ENCODE assay signal across 10 cellular contexts in the genomic region with DNA sequence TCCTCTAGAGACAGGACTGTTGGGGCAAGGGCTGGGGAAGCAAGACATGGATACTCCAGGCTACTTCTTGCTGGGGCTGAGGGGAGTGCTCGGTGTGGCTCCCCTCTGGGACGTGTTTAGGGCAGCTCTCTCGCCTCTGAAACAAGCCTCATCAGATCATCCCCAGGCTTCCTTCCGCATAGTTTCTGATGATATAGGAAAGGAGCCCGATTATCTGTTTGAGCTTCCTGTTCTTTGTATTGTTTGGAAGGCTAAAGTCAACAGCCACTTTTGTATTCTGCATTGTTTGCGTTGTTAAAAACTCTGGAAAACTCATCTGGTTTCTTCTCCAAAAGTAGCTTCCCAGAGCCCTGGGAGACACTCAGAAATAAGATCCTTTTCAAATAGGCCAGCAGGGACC. TPM values are rescaled to one million over a fixed set of nuclear protein-coding genes. Genes with fewer than 3 reads are reported as not detected.
DNase-seq lines count a peak whose midpoint lies in the region; ATAC-seq and TF ChIP-seq lines count a peak whose summit lies in the region.
"Had no signal": no experiment of that assay in that cellular context is flagged by ENCODE, and none has a peak within 500 bp of the region (broad histone marks: within the 10 kb centered on the region; RNA-seq: fewer than 3 reads in every experiment).

No MANE protein-coding gene starts in this region.

- TF ChIP-seq CTCF in natural killer cell (IDR thresholded peaks at IDR 0.05): no peak
- no peak for TF ChIP-seq CTCF in ascending aorta (IDR thresholded peaks at IDR 0.05)

- TF ChIP-seq POLR2A in erythroblast (IDR thresholded peaks at IDR 0.05; ENCODE audit: low read length): no peak

- peak overlapping the region; percentile 5 for H3K4me3 Mint-ChIP-seq in natural killer cell treated with Interleukin-12 subunit alpha and Interleukin-12 subunit beta and Interleukin-15 and Interleukin-18, amount 100 ng/mL, for 72 hours
- H3K4me3 Mint-ChIP-seq in natural killer cell: no peak overlapping the region
- H3K4me3 Mint-ChIP-seq: stimulated activated naive B cell treated with anti-CD40 and anti-IgM and Interleukin-4, amounts not matched to agents 10 μg/mL and 1 μg/mL and 100 μg/mL, for 72 hours had no signal

- H3K9me3 ChIP-seq in ascending aorta (no peaks in the 10 kb centered on the region), muscle layer of duodenum (ENCODE audit: control insufficient read depth in 1 of 2, low read length in 2 of 2) (no peaks in the 10 kb centered on the region)

- no peaks in the 10 kb centered on the region for H3K27me3 Mint-ChIP-seq in natural killer cell treated with Interleukin-12 subunit alpha and Interleukin-12 subunit beta and Interleukin-15 and Interleukin-18, amount 100 ng/mL, for 72 hours
- no peaks in the 10 kb centered on the region for H3K27me3 Mint-ChIP-seq in natural killer cell (ENCODE audit: low read depth in 2 of 2)
- H3K27me3 Mint-ChIP-seq: stimulated activated naive B cell treated with anti-CD40 and anti-IgM and Interleukin-4, amounts not matched to agents 10 μg/mL and 1 μg/mL and 100 μg/mL, for 72 hours had no signal

- H3K27ac ChIP-seq in ascending aorta (peak overlapping the region; percentile 43 to 69), muscle layer of duodenum (ENCODE audit: low read length) (peak overlapping the region; percentile 61)

- intact Hi-C loops in natural killer cell (cut with micrococcal nuclease) (no loop called here), ascending aorta (cut with DNase I) (no loop called here)

- peak overlapping the region; percentile 15 to 33 for H3K27ac Mint-ChIP-seq in natural killer cell treated with Interleukin-12 subunit alpha and Interleukin-12 subunit beta and Interleukin-15 and Interleukin-18, amount 100 ng/mL, for 72 hours
- H3K27ac Mint-ChIP-seq in natural killer cell: peak overlapping the region in 1 of 2 donors; percentile 99

- no peaks in the 10 kb centered on the region for H3K9me3 Mint-ChIP-seq in natural killer cell treated with Interleukin-12 subunit alpha and Interleukin-12 subunit beta and Interleukin-15 and Interleukin-18, amount 100 ng/mL, for 72 hours
- H3K9me3 Mint-ChIP-seq in natural killer cell: no peaks in the 10 kb centered on the region

- no peak for DNase-seq in natural killer cell treated with Interleukin-12 subunit alpha and Interleukin-12 subunit beta and Interleukin-15 and Interleukin-18, amount 100 ng/mL, for 72 hours (ENCODE audit: low spot score)
- DNase-seq in natural killer cell: no peak
- DNase-seq in ascending aorta (ENCODE audit: low spot score in 2 of 2): no peak
- no peak for DNase-seq in SKM-1 (lab: John Stamatoyannopoulos, UW; ENCODE audit: unreplicated experiment)
- no peak for DNase-seq in NCI-H2081 (lab: John Stamatoyannopoulos, UW)
- no peak for DNase-seq in erythroblast (lab: John Stamatoyannopoulos, UW)
- DNase-seq: foreskin melanocyte; stimulated activated naive B cell treated with anti-CD40 and anti-IgM and Interleukin-4, amounts not matched to agents 10 μg/mL and 1 μg/mL and 100 μg/mL, for 72 hours had no signal

- H3K4me3 ChIP-seq in ascending aorta (no peak overlapping the region), muscle layer of duodenum (ENCODE audit: low read depth in 1 of 2, low read length in 2 of 2) (no peak overlapping the region)

- peaks cover 48% of the 10 kb centered on the region for H3K36me3 Mint-ChIP-seq in natural killer cell treated with Interleukin-12 subunit alpha and Interleukin-12 subunit beta and Interleukin-15 and Interleukin-18, amount 100 ng/mL, for 72 hours
- H3K36me3 Mint-ChIP-seq in natural killer cell: no peaks in the 10 kb centered on the region

- no peak for ATAC-seq in natural killer cell treated with Interleukin-12 subunit alpha and Interleukin-12 subunit beta and Interleukin-15 and Interleukin-18, amount 100 ng/mL, for 72 hours
- ATAC-seq in natural killer cell: no peak
- ATAC-seq in GM21381 (IDR thresholded peaks at IDR 0.05; ENCODE audit: unreplicated experiment): no peak
- ATAC-seq: stimulated activated naive B cell treated with anti-CD40 and anti-IgM and Interleukin-4, amounts not matched to agents 10 μg/mL and 1 μg/mL and 100 μg/mL, for 72 hours had no signal

- peaks cover 86 to 89% of the 10 kb centered on the region in 2 donors for H3K4me1 Mint-ChIP-seq in natural killer cell treated with Interleukin-12 subunit alpha and Interleukin-12 subunit beta and Interleukin-15 and Interleukin-18, amount 100 ng/mL, for 72 hours (ENCODE audit: low read depth in 2 of 2)
- H3K4me1 Mint-ChIP-seq in natural killer cell: peaks cover 86 to 94% of the 10 kb centered on the region in 2 donors

- H3K4me1 ChIP-seq in ascending aorta (peaks cover 0 to 60% of the 10 kb centered on the region in 2 donors), muscle layer of duodenum (ENCODE audit: control insufficient read depth in 1 of 2, insufficient read depth in 2 of 2, low read length in 2 of 2) (peaks cover 24 to 30% of the 10 kb centered on the region in 2 donors)

- H3K36me3 ChIP-seq in ascending aorta: no peaks in the 10 kb centered on the region
- H3K36me3 ChIP-seq in muscle layer of duodenum (ENCODE audit: control insufficient read depth in 1 of 2, insufficient read depth in 2 of 2, low read length in 2 of 2): peaks cover 0 to 3% of the 10 kb centered on the region in 2 donors

- H3K27me3 ChIP-seq in ascending aorta: no peaks in the 10 kb centered on the region
- H3K27me3 ChIP-seq in muscle layer of duodenum (ENCODE audit: low read depth, low read length): no peaks in the 10 kb centered on the region

RNA-seq across cellular contexts. Expression of gene CD44, which starts 18.8 kb away (rescaled TPM):
- 100 to 1,000 TPM; 698 to 736 TPM for total RNA-seq in natural killer cell treated with Interleukin-12 subunit alpha and Interleukin-12 subunit beta and Interleukin-15 and Interleukin-18, amount 100 ng/mL, for 72 hours
- total RNA-seq in natural killer cell (100 to 1,000 TPM; 354 to 638 (median 490) TPM), ascending aorta (188 TPM)
